23 cellular contexts compared by ENCODE assay signal in the genomic region with DNA sequence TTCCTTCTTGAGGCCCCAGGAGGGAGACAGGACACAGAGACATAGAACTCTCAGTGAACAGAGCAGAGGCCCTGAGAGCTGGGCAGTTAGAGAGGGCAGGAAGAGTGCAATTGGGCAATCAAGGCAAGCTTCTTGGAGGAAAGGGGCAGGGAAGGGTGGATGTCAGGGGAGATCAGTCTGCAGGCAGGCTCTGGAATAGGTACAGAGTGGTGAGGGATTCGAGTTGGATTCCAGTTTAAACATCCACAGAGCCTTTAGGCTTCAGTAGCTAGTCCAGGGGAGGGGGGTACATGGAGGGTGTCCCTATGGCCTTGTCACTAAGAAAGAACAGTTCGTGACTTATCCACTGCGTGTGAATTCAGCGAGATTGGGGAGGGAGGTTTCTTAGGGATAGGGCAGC. TPM values are rescaled to one million over a fixed set of nuclear protein-coding genes. Genes with fewer than 3 reads are reported as not detected.
A peak's percentile ranks its signal among the peaks of the same experiment; 100 is the strongest.
DNase-seq lines count a peak whose midpoint lies in the region; ATAC-seq, FAIRE-seq and TF ChIP-seq lines count a peak whose summit lies in the region.
"Had no signal": no experiment of that assay in that cellular context is flagged by ENCODE, and none has a peak within 500 bp of the region (broad histone marks: within the 10 kb centered on the region; RNA-seq: fewer than 3 reads in every experiment).

No MANE protein-coding gene starts in this region.

- H3K36me3 ChIP-seq in HUES64 (ENCODE audit: insufficient read depth, low read length) (no peaks in the 10 kb centered on the region), kidney (ENCODE audit: control insufficient read depth in 1 of 2, insufficient read depth in 2 of 2, low read length in 2 of 2) (no peaks in the 10 kb centered on the region)

- peaks cover 49% of the 10 kb centered on the region for H3K27me3 ChIP-seq in HUES64 (ENCODE audit: insufficient read depth, low read length)

- H3K27me3 Mint-ChIP-seq in glutamatergic neuron (ENCODE audit: unreplicated experiment) = peaks cover 11% of the 10 kb centered on the region
- H3K27me3 Mint-ChIP-seq in type B pancreatic cell = peaks cover 81% of the 10 kb centered on the region
- peaks cover 31 to 46% of the 10 kb centered on the region in 2 donors for H3K27me3 Mint-ChIP-seq in natural killer cell treated with Interleukin-12 subunit alpha and Interleukin-12 subunit beta and Interleukin-15 and Interleukin-18, amount 100 ng/mL, for 72 hours

- DNase-seq in glutamatergic neuron (no peak), kidney (peak; percentile 5), type B pancreatic cell (ENCODE audit: extremely low spot score, unreplicated experiment) (no peak), Right ventricle myocardium inferior (ENCODE audit: missing footprints) (no peak), DMS 273 (lab: John Stamatoyannopoulos, UW; ENCODE audit: unreplicated experiment) (no peak)
- no peak for DNase-seq in natural killer cell treated with Interleukin-12 subunit alpha and Interleukin-12 subunit beta and Interleukin-15 and Interleukin-18, amount 100 ng/mL, for 72 hours (ENCODE audit: low spot score)
- DNase-seq: AML-193, DMS79 treated with DMSO at 0.1 percent for 48 hours, KBM-7, NCI-H1105, NCI-H2081, NCI-H2171 treated with DMSO at 0.1 percent for 48 hours, NCI-H748 treated with DMSO at 0.1 percent for 48 hours, SHP77 treated with DMSO at 0.1 percent for 48 hours had no signal

- H3K4me1 ChIP-seq in HUES64 (ENCODE audit: insufficient read depth, low read length) (peaks cover 6% of the 10 kb centered on the region), kidney (ENCODE audit: control insufficient read depth in 1 of 2, insufficient read depth in 1 of 2, low read depth in 1 of 2, low read length in 2 of 2) (peaks cover 0 to 7% of the 10 kb centered on the region in 2 donors)

- H3K4me3 Mint-ChIP-seq in glutamatergic neuron (ENCODE audit: unreplicated experiment) = peak overlapping the region; percentile 36
- H3K4me3 Mint-ChIP-seq in type B pancreatic cell = peak overlapping the region; percentile 75
- H3K4me3 Mint-ChIP-seq in natural killer cell treated with Interleukin-12 subunit alpha and Interleukin-12 subunit beta and Interleukin-15 and Interleukin-18, amount 100 ng/mL, for 72 hours = no peak overlapping the region

- H3K27ac Mint-ChIP-seq in glutamatergic neuron (ENCODE audit: unreplicated experiment) (no peak overlapping the region), type B pancreatic cell (no peak overlapping the region)
- no peak overlapping the region for H3K27ac Mint-ChIP-seq in natural killer cell treated with Interleukin-12 subunit alpha and Interleukin-12 subunit beta and Interleukin-15 and Interleukin-18, amount 100 ng/mL, for 72 hours

- H3K27ac ChIP-seq in HUES64 (ENCODE audit: low read depth, low read length) (no peak overlapping the region), kidney (ENCODE audit: low read depth in 2 of 2, low read length in 2 of 2) (no peak overlapping the region)
- H3K27ac ChIP-seq: C4-2B had no signal

- ATAC-seq in natural killer cell treated with Interleukin-12 subunit alpha and Interleukin-12 subunit beta and Interleukin-15 and Interleukin-18, amount 100 ng/mL, for 72 hours = no peak
- ATAC-seq in HG03175 (IDR thresholded peaks at IDR 0.05; ENCODE audit: unreplicated experiment) (no peak), Right ventricle myocardium inferior (no peak)
- ATAC-seq: SK-N-SH treated with all-trans-retinoic acid at 6 μM for 48 hours had no signal

- H3K4me3 ChIP-seq in HUES64 (ENCODE audit: low read length) (peak overlapping the region; percentile 70), kidney (ENCODE audit: low read length in 2 of 2) (no peak overlapping the region)

- H3K9me3 Mint-ChIP-seq in glutamatergic neuron (ENCODE audit: unreplicated experiment) (peaks cover 6% of the 10 kb centered on the region), type B pancreatic cell (no peaks in the 10 kb centered on the region)
- H3K9me3 Mint-ChIP-seq in natural killer cell treated with Interleukin-12 subunit alpha and Interleukin-12 subunit beta and Interleukin-15 and Interleukin-18, amount 100 ng/mL, for 72 hours = no peaks in the 10 kb centered on the region

- intact Hi-C loops in kidney (cut with DNase I) = no loop called here
- intact Hi-C loops in Right ventricle myocardium inferior (cut with DNase I) = no loop called here

- no peaks in the 10 kb centered on the region for H3K36me3 Mint-ChIP-seq in glutamatergic neuron (ENCODE audit: unreplicated experiment)
- no peaks in the 10 kb centered on the region for H3K36me3 Mint-ChIP-seq in type B pancreatic cell
- H3K36me3 Mint-ChIP-seq in natural killer cell treated with Interleukin-12 subunit alpha and Interleukin-12 subunit beta and Interleukin-15 and Interleukin-18, amount 100 ng/mL, for 72 hours = no peaks in the 10 kb centered on the region

- FAIRE-seq in kidney (lab: Jason Lieb, UNC) = no peak
- FAIRE-seq: D721Med, H54 had no signal

- WGBS in HUES64 = 56% methylated on average over 4 of the region's 4 CpGs

- TF ChIP-seq CTCF in glutamatergic neuron (IDR thresholded peaks at IDR 0.05; ENCODE audit: partially characterized antibody, unreplicated experiment) (no peak), kidney (IDR thresholded peaks at IDR 0.05; ENCODE audit: borderline replicate concordance, extremely low read depth, insufficient read depth) (no peak), type B pancreatic cell (conservative IDR thresholded peaks at IDR 0.05) (no peak)

- H3K9me3 ChIP-seq in HUES64 (ENCODE audit: insufficient read depth, low read depth, low read length) (no peaks in the 10 kb centered on the region), kidney (ENCODE audit: control insufficient read depth in 1 of 2, low read length in 2 of 2) (no peaks in the 10 kb centered on the region)

- H3K9ac ChIP-seq in HUES64 (ENCODE audit: low read depth, low read length) = peak overlapping the region; percentile 70; the same call in 1 of the 2 replicates
- H3K9ac ChIP-seq in kidney (ENCODE audit: low read length in 2 of 2) = no peak overlapping the region

- peaks cover 3% of the 10 kb centered on the region for H3K4me1 Mint-ChIP-seq in glutamatergic neuron (ENCODE audit: low read depth, unreplicated experiment)
- peaks cover 6% of the 10 kb centered on the region for H3K4me1 Mint-ChIP-seq in type B pancreatic cell (ENCODE audit: unreplicated experiment)
- H3K4me1 Mint-ChIP-seq in natural killer cell treated with Interleukin-12 subunit alpha and Interleukin-12 subunit beta and Interleukin-15 and Interleukin-18, amount 100 ng/mL, for 72 hours (ENCODE audit: low read depth in 2 of 2) = peaks cover 0 to 2% of the 10 kb centered on the region in 2 donors

RNA-seq across cellular contexts. Expression of gene PYY, which starts 2.0 kb away (rescaled TPM):
- polyA plus RNA-seq in HUES64 (2013, experiment 1 of 2) = 0.65 TPM
- polyA plus RNA-seq in HUES64 (2013, experiment 2 of 2) = 1.5 TPM
- not detected for total RNA-seq in glutamatergic neuron (ENCODE audit: unreplicated experiment)
- not detected for total RNA-seq in kidney
- polyA plus RNA-seq in kidney (ENCODE audit: insufficient read depth, low read depth, low replicate concordance) = not detected
- total RNA-seq in type B pancreatic cell (ENCODE audit: low replicate concordance) = 2.3 and 3.5 TPM in 2 replicates
- total RNA-seq in natural killer cell treated with Interleukin-12 subunit alpha and Interleukin-12 subunit beta and Interleukin-15 and Interleukin-18, amount 100 ng/mL, for 72 hours = not detected
- not detected for total RNA-seq in Right ventricle myocardium inferior
- total RNA-seq: G401, NCI-H460, RPMI7951 had no signal

RNA-seq across cellular contexts. Expression of gene PPY, which starts 9.5 kb away (rescaled TPM):
- polyA plus RNA-seq in HUES64 (2013, experiment 1 of 2) = not detected
- not detected for polyA plus RNA-seq in HUES64 (2013, experiment 2 of 2)
- total RNA-seq in glutamatergic neuron (ENCODE audit: unreplicated experiment) = not detected
- total RNA-seq in kidney = not detected
- polyA plus RNA-seq in kidney (ENCODE audit: insufficient read depth, low read depth, low replicate concordance) = not detected
- total RNA-seq in type B pancreatic cell (ENCODE audit: low replicate concordance) = 29.8 and 65.9 TPM in 2 replicates
- not detected for total RNA-seq in natural killer cell treated with Interleukin-12 subunit alpha and Interleukin-12 subunit beta and Interleukin-15 and Interleukin-18, amount 100 ng/mL, for 72 hours
- not detected for total RNA-seq in Right ventricle myocardium inferior
- total RNA-seq: G401, NCI-H460, RPMI7951 had no signal

RNA-seq across cellular contexts. Expression of gene MPP2, which starts 44.4 kb away (rescaled TPM):
- polyA plus RNA-seq in HUES64 (2013, experiment 1 of 2) = 17.9 TPM
- 17.9 TPM for polyA plus RNA-seq in HUES64 (2013, experiment 2 of 2)
- total RNA-seq in glutamatergic neuron (ENCODE audit: unreplicated experiment) = 51.6 TPM
- total RNA-seq in kidney = 1.2 TPM
- polyA plus RNA-seq in kidney (ENCODE audit: insufficient read depth, low read depth, low replicate concordance) = 2.7 TPM
- total RNA-seq in type B pancreatic cell (ENCODE audit: low replicate concordance) = 5.2 and 18.5 TPM in 2 replicates
- total RNA-seq in natural killer cell treated with Interleukin-12 subunit alpha and Interleukin-12 subunit beta and Interleukin-15 and Interleukin-18, amount 100 ng/mL, for 72 hours = under 1 TPM; 0.47 to 0.64 TPM
- 16.2 TPM for total RNA-seq in Right ventricle myocardium inferior

RNA-seq across cellular contexts. Expression of gene NAGS, which starts 52.7 kb away (rescaled TPM):
- polyA plus RNA-seq in HUES64 (2013, experiment 1 of 2) = 2.2 TPM
- polyA plus RNA-seq in HUES64 (2013, experiment 2 of 2) = 1.2 TPM
- total RNA-seq in glutamatergic neuron (ENCODE audit: unreplicated experiment) (0.49 TPM), kidney (3.5 TPM), type B pancreatic cell (ENCODE audit: low replicate concordance) (1.9 and 2.1 TPM in 2 replicates), Right ventricle myocardium inferior (0.68 TPM)
- 8.7 TPM for polyA plus RNA-seq in kidney (ENCODE audit: insufficient read depth, low read depth, low replicate concordance)
- total RNA-seq in natural killer cell treated with Interleukin-12 subunit alpha and Interleukin-12 subunit beta and Interleukin-15 and Interleukin-18, amount 100 ng/mL, for 72 hours = 1 to 10 TPM in 1 of 2 donors, under 1 TPM in 1; 0.70 to 1.9 TPM

Comparison
In these comparisons a context has a peak if more than half of its experiments do, and no peak if none do; other contexts are left out.
1. RNA of gene PPY, which starts 9.5 kb away (total RNA-seq): 29.8 to 65.9 TPM in type B pancreatic cell; not detected in glutamatergic neuron (single experiment), not detected in kidney (single experiment), not detected in natural killer cell treated with Interleukin-12 subunit alpha and Interleukin-12 subunit beta and Interleukin-15 and Interleukin-18, amount 100 ng/mL, for 72 hours and not detected in Right ventricle myocardium inferior (single experiment); every median in the first group is over 10 times any median in the second.